Comparison of ENCODE assay signal across 19 cellular contexts in the genomic region with DNA sequence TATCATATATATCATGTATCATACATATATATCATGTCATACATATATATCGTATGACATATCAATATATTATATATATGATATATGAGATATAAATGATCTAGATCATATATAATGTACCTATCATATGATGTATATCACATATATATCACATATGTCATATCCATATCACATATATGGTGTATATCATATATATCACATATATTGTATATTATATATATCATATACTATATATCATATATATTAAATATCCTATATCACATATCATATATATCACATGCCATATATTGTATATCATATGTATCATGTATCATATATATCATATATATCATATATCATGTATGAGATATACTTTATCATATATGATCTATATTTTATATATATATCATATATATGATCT.
DNase-seq lines count a peak whose midpoint lies in the region; ATAC-seq and FAIRE-seq lines count a peak whose summit lies in the region.
"Had no signal": no experiment of that assay in that cellular context is flagged by ENCODE, and none has a peak within 500 bp of the region (broad histone marks: within the 10 kb centered on the region; RNA-seq: fewer than 3 reads in every experiment).

No MANE protein-coding gene starts in this region.

- no peaks in the 10 kb centered on the region for H3K27me3 ChIP-seq in small intestine (ENCODE audit: control insufficient read depth in 2 of 2, insufficient read depth in 2 of 2, low read length in 2 of 2)
- H3K27me3 ChIP-seq: BLaER1 had no signal

- H3K36me3 ChIP-seq in small intestine (ENCODE audit: control insufficient read depth in 2 of 2, insufficient read depth in 2 of 2, low read length in 2 of 2): no peaks in the 10 kb centered on the region
- H3K36me3 ChIP-seq: BLaER1, HAP-1 had no signal

- FAIRE-seq in TTC549 (lab: Jason Lieb, UNC) (peak; percentile 82), frontal cortex (lab: Jason Lieb, UNC) (peak; percentile 97), small intestine (lab: Jason Lieb, UNC) (peak; percentile 75)
- FAIRE-seq: GM12878, GM18507, H54 had no signal

- H3K9me3 ChIP-seq in small intestine (ENCODE audit: control insufficient read depth, low read depth): no peaks in the 10 kb centered on the region
- H3K9me3 ChIP-seq: BLaER1, Caco-2, HAP-1 had no signal

- no peak overlapping the region for H3K27ac ChIP-seq in small intestine (ENCODE audit: low read depth in 1 of 2, low read length in 1 of 2)
- H3K27ac ChIP-seq: BLaER1, C4-2B had no signal

- no peaks in the 10 kb centered on the region for H3K4me1 ChIP-seq in small intestine (ENCODE audit: control insufficient read depth in 2 of 2, insufficient read depth in 1 of 2, low read depth in 1 of 2, low read length in 1 of 2)
- H3K4me1 ChIP-seq: BLaER1, HAP-1 had no signal

- no peak overlapping the region for H3K4me3 ChIP-seq in small intestine (ENCODE audit: low read depth in 1 of 2, low read length in 2 of 2)
- H3K4me3 ChIP-seq: BLaER1, GM12878, HAP-1 had no signal

- DNase-seq in frontal cortex (ENCODE audit: low spot score in 2 of 2) (no peak), small intestine (no peak), HCEC 1CT (no peak), NCI-H1092 (lab: John Stamatoyannopoulos, UW) (no peak)
- DNase-seq: CD4-positive, CD25-positive, alpha-beta regulatory T cell; CD8-positive, alpha-beta T cell; DMS153; DND-41; GDM1; GOT3 had no signal

- WGBS in small intestine, 3 donors: 94 to 98% (median 97%) methylated on average over 1 of the region's 1 CpG

- no peak for ATAC-seq in GM18502 (IDR thresholded peaks at IDR 0.05; ENCODE audit: poor library complexity, unreplicated experiment)
- ATAC-seq: CD8-positive, alpha-beta T cell; GM12878 had no signal
